Comparison of ENCODE assay signal across 1 cellular context in the genomic region with DNA sequence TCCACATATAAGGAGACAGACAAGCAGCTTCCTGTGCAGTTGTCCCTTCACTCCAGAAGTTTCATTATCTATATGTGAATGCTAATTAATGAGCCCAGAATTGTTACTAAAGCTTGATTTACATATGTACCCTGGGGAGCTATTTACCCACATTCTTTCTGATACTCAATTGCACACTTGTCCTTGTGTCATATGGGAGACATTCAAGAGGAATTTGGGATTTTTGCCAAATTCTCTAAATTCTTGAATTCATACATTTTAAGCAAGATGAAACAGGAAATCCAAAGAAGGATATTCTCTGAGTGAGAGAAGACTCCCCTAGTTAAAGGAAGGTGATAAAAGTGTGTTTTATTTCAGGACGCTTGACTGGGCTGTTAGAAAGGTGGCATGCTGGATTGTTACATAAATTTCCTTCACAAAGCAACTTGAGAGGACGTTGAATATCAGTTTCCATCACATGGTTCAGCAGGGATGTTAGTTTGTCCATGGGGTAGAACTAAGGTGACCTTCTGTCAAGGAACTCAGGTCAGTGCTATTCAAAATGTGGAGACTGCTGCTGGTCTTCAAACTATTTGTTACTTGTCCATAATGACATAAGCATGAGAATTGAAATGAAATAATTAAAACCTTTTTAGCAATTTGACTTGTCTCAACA.
TF ChIP-seq lines count a peak whose summit lies in the region.

No MANE protein-coding gene starts in this region.

TF ChIP-seq in IMR-90, 13 proteins besides CTCF, POLR2A, EP300 and RAD21 (continued from another document):
- no peak for TF ChIP-seq CHD1 (IDR thresholded peaks at IDR 0.05; ENCODE audit: low read depth, low read length)
- TF ChIP-seq RFX5 (IDR thresholded peaks at IDR 0.05; ENCODE audit: low read depth, low read length) = no peak
- no peak for TF ChIP-seq FOS (IDR thresholded peaks at IDR 0.05; ENCODE audit: low read depth, low read length)
- TF ChIP-seq RCOR1 (IDR thresholded peaks at IDR 0.05; ENCODE audit: insufficient replicate concordance, low read length) = no peak
- no peak for TF ChIP-seq MAZ (IDR thresholded peaks at IDR 0.05; ENCODE audit: borderline replicate concordance, low read depth, low read length)
- TF ChIP-seq BHLHE40 (IDR thresholded peaks at IDR 0.05; ENCODE audit: low read depth, low read length) = no peak
